ENCODE assay signal across 8 cellular contexts in the genomic region with DNA sequence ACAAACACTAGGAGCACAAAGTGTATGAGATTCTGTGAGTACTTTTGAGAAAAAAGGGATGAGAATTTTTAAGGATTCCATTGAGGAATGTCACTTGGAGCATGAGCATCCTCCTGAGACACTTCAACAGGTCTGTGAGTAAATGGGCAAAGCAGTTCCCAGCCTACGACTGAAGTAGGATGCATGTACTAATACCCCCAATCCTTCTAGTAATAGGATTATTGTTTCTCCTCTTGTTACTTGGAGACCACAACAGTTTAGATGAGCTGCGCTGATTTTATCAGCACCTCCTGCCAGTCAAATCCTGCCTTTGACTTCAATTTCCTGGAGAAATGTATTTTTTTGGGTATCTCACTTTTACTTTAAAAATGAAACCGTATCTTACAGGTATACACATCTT. TPM values are rescaled to one million over a fixed set of nuclear protein-coding genes. Genes with fewer than 3 reads are reported as not detected.
DNase-seq lines count a peak whose midpoint lies in the region; ATAC-seq and TF ChIP-seq lines count a peak whose summit lies in the region.

No MANE protein-coding gene starts in this region.

- H2BK5ac ChIP-seq in trophoblast cell (ENCODE audit: low read depth, low read length, poor library complexity) = no peak overlapping the region

- no peaks in the 10 kb centered on the region for H3K27me3 ChIP-seq in trophoblast cell (ENCODE audit: insufficient read depth, low read length)

- H2AFZ ChIP-seq in OCI-LY7 (ENCODE audit: low read length) = peak overlapping the region; percentile 96
- no peak overlapping the region for H2AFZ ChIP-seq in trophoblast cell (ENCODE audit: insufficient read depth, low read length, poor library complexity)

- H3K4me1 ChIP-seq in OCI-LY7 (ENCODE audit: insufficient read depth, low read length, poor library complexity, severe bottlenecking) (peaks cover 17% of the 10 kb centered on the region), trophoblast cell (ENCODE audit: control insufficient read depth in 1 of 2, insufficient read depth in 2 of 2, low read length in 2 of 2) (peaks cover 0 to 5% of the 10 kb centered on the region in 2 experiments)

- no peak overlapping the region for H4K8ac ChIP-seq in trophoblast cell (ENCODE audit: low read depth, low read length)

- H3K23ac ChIP-seq in trophoblast cell (ENCODE audit: low read length) = no peak overlapping the region

- H3K27ac Mint-ChIP-seq in endothelial cell (ENCODE audit: unreplicated experiment) = peak overlapping the region; percentile 85

- POLR2A ChIA-PET in OCI-LY7 (lab: Charles Lee) = interaction anchor here (0.8 to 1.5 kb wide), 2 partner anchors 20 kb away, joined by 4 to 5 read pairs; no protein-coding TSS in a partner anchor

- no peak overlapping the region for H2BK120ac ChIP-seq in trophoblast cell (ENCODE audit: insufficient read depth, low read length, poor library complexity)

- no peak for ATAC-seq in HG02571 (IDR thresholded peaks at IDR 0.05; ENCODE audit: unreplicated experiment)

- no peaks in the 10 kb centered on the region for H3K9me3 Mint-ChIP-seq in endothelial cell (ENCODE audit: unreplicated experiment)

- no peaks in the 10 kb centered on the region for H3K79me2 ChIP-seq in OCI-LY7 (ENCODE audit: insufficient read depth, low read depth, low read length)
- H3K79me2 ChIP-seq in trophoblast cell (ENCODE audit: control insufficient read depth, insufficient read depth, low read length, poor library complexity) = no peaks in the 10 kb centered on the region

- CTCF ChIA-PET in OCI-LY7 (lab: Charles Lee; ENCODE audit: unreplicated experiment) = no interaction called here

- H3K14ac ChIP-seq in trophoblast cell (ENCODE audit: low read length) = no peak overlapping the region

- H4K20me1 ChIP-seq in OCI-LY7 (ENCODE audit: insufficient read depth, low read length) = no peaks in the 10 kb centered on the region

- no peak overlapping the region for H4K12ac ChIP-seq in trophoblast cell (ENCODE audit: low read depth, low read length)

- H3K4me3 Mint-ChIP-seq in endothelial cell (ENCODE audit: unreplicated experiment) = peak overlapping the region; percentile 98

- BruUV-seq in OCI-LY7 (replicated peaks; lab: Mats Ljungman, UMichigan) = TSS peak; percentile 55

- intact Hi-C loops in OCI-LY7 (cut with micrococcal nuclease; ENCODE audit: unreplicated experiment) = no loop called here

- H3K4me2 ChIP-seq in OCI-LY7 (ENCODE audit: low read length) (peak overlapping the region; percentile 91), trophoblast cell (ENCODE audit: low read length) (peak overlapping the region; percentile 88)

- no peak for TF ChIP-seq CTCF in OCI-LY7 (conservative IDR thresholded peaks at IDR 0.05; ENCODE audit: low read length)
- no peak for TF ChIP-seq CTCF in endothelial cell (IDR thresholded peaks at IDR 0.05; ENCODE audit: unreplicated experiment)

- peaks cover 1% of the 10 kb centered on the region; the same call in 1 of the 2 replicates for H3K9me3 ChIP-seq in OCI-LY7 (ENCODE audit: low read length)
- H3K9me3 ChIP-seq in trophoblast cell (ENCODE audit: insufficient read depth, low read depth, low read length) = no peaks in the 10 kb centered on the region

- H3K4me3 ChIP-seq in OCI-LY7 (ENCODE audit: low read depth, low read length, poor library complexity, severe bottlenecking) (peak overlapping the region; percentile 75), trophoblast cell (ENCODE audit: low read depth, low read length) (no peak overlapping the region)

- H3K79me1 ChIP-seq in trophoblast cell (ENCODE audit: low read length) = peaks cover 3% of the 10 kb centered on the region

- H3K27ac ChIP-seq in OCI-LY7 (ENCODE audit: low read depth, low read length, poor library complexity, severe bottlenecking) (no peak overlapping the region), trophoblast cell (ENCODE audit: low read depth, low read length) (no peak overlapping the region)

- H3K4ac ChIP-seq in trophoblast cell (ENCODE audit: low read depth, low read length) = no peak overlapping the region

- no peaks in the 10 kb centered on the region for H3K36me3 ChIP-seq in OCI-LY7 (ENCODE audit: insufficient read depth, low read length)
- H3K36me3 ChIP-seq in trophoblast cell (ENCODE audit: control insufficient read depth in 1 of 2, insufficient read depth in 2 of 2, low read length in 2 of 2) = no peaks in the 10 kb centered on the region

- no peaks in the 10 kb centered on the region for H3K9me2 ChIP-seq in OCI-LY7 (ENCODE audit: insufficient read depth, low read length)

- H3K4me1 Mint-ChIP-seq in endothelial cell (ENCODE audit: unreplicated experiment) = peaks cover 6% of the 10 kb centered on the region

- WGBS in trophoblast cell (ENCODE audit: extremely low coverage, insufficient coverage, insufficient read length) = no CpG with 5 or more reads among the region's 3 CpGs

- no peak overlapping the region for H2BK12ac ChIP-seq in trophoblast cell (ENCODE audit: low read length)

- no peak overlapping the region for H3K9ac ChIP-seq in trophoblast cell (ENCODE audit: low read length)

- H2AK5ac ChIP-seq in trophoblast cell (ENCODE audit: low read length) = no peak overlapping the region

- no peak overlapping the region for H3K18ac ChIP-seq in trophoblast cell (ENCODE audit: low read length)

- DNase-seq in ELR (ENCODE audit: low read depth) = peak; percentile 26
- DNase-seq in OCI-LY7 (ENCODE audit: low spot score) = no peak
- DNase-seq in endothelial cell (ENCODE audit: low spot score) = no peak
- DNase-seq in trophoblast cell = no peak
- no peak for DNase-seq in NCI-H2196 (lab: John Stamatoyannopoulos, UW; ENCODE audit: unreplicated experiment)
- no peak for DNase-seq in NCI-H1105 (lab: John Stamatoyannopoulos, UW)
- DNase-seq in OCI-M1 (lab: John Stamatoyannopoulos, UW) = no peak

- H3K27me3 Mint-ChIP-seq in endothelial cell (ENCODE audit: unreplicated experiment) = no peaks in the 10 kb centered on the region

- H4K91ac ChIP-seq in trophoblast cell (ENCODE audit: low read depth, low read length) = no peak overlapping the region

- no peaks in the 10 kb centered on the region for H3K36me3 Mint-ChIP-seq in endothelial cell (ENCODE audit: low read depth, unreplicated experiment)

RNA-seq across cellular contexts. Expression of a gene that starts 0.8 kb away (rescaled TPM):
- total RNA-seq in OCI-LY7 (2014; rRNA removed; shearing (Covaris generic)) = 4.8 and 6.8 TPM in 2 replicates
- total RNA-seq in OCI-LY7 (2022) (14.8 and 16.0 TPM in 2 replicates), endothelial cell (ENCODE audit: unreplicated experiment) (33.0 TPM)
- polyA plus RNA-seq in trophoblast cell (2013) = 10.7 and 11.8 TPM in 2 replicates

RNA-seq across cellular contexts. Expression of a gene that starts 21.0 kb away (rescaled TPM):
- total RNA-seq in OCI-LY7 (2014; rRNA removed; shearing (Covaris generic)) = 21.8 and 22.0 TPM in 2 replicates
- total RNA-seq in OCI-LY7 (2022) (23.3 and 24.1 TPM in 2 replicates), endothelial cell (ENCODE audit: unreplicated experiment) (25.4 TPM)
- polyA plus RNA-seq in trophoblast cell (2013) = 17.7 and 18.0 TPM in 2 replicates
